ENCODE assay signal across 27 cellular contexts in genomic region chr3:38805004-38805403, GRCh38. TPM values are rescaled to one million over a fixed set of nuclear protein-coding genes. Genes with fewer than 3 reads are reported as not detected.
"Had no signal": no experiment of that assay in that cellular context is flagged by ENCODE, and none has a peak within 500 bp of the region (broad histone marks: within the 10 kb centered on the region; RNA-seq: fewer than 3 reads in every experiment).

No MANE protein-coding gene starts in this region.

- H3K9me3 ChIP-seq: left lung, lower lobe of right lung, pancreas, prostate gland, sigmoid colon, spleen, testis, thyroid gland, transverse colon, upper lobe of left lung, vagina had no signal

- H3K9me3 Mint-ChIP-seq: nephron, neural crest cell had no signal

- H3K4me1 ChIP-seq: left lung, lower lobe of right lung, pancreas, prostate gland, sigmoid colon, spleen, testis, thyroid gland, transverse colon, upper lobe of left lung, vagina had no signal

- H3K4me1 Mint-ChIP-seq: naive thymus-derived CD8-positive, alpha-beta T cell; nephron; neural crest cell; stimulated activated memory B cell treated with anti-CD40 and anti-IgM and Interleukin-4, amounts not matched to agents 10 μg/mL and 1 μg/mL and 100 μg/mL, for 72 hours; stimulated activated naive CD8-positive, alpha-beta T cell treated with anti-CD3 and anti-CD28 coated beads, Interleukin-15, amount 100 ng/mL, for 72 hours had no signal

- H3K4me3 Mint-ChIP-seq: naive thymus-derived CD8-positive, alpha-beta T cell; nephron; neural crest cell; stimulated activated memory B cell treated with anti-CD40 and anti-IgM and Interleukin-4, amounts not matched to agents 10 μg/mL and 1 μg/mL and 100 μg/mL, for 72 hours; stimulated activated naive CD8-positive, alpha-beta T cell treated with anti-CD3 and anti-CD28 coated beads, Interleukin-15, amount 100 ng/mL, for 72 hours had no signal

- H3K36me3 Mint-ChIP-seq: naive thymus-derived CD8-positive, alpha-beta T cell; stimulated activated memory B cell treated with anti-CD40 and anti-IgM and Interleukin-4, amounts not matched to agents 10 μg/mL and 1 μg/mL and 100 μg/mL, for 72 hours had no signal

- H3K27ac ChIP-seq: left lung, lower lobe of right lung, pancreas, prostate gland, sigmoid colon, spleen, testis, thyroid gland, transverse colon, upper lobe of left lung, vagina had no signal

- H3K27me3 Mint-ChIP-seq: stimulated activated memory B cell treated with anti-CD40 and anti-IgM and Interleukin-4, amounts not matched to agents 10 μg/mL and 1 μg/mL and 100 μg/mL, for 72 hours had no signal

- ATAC-seq: naive thymus-derived CD8-positive, alpha-beta T cell; stimulated activated memory B cell treated with anti-CD40 and anti-IgM and Interleukin-4, amounts not matched to agents 10 μg/mL and 1 μg/mL and 100 μg/mL, for 72 hours had no signal

- H3K27ac Mint-ChIP-seq: nephron; stimulated activated memory B cell treated with anti-CD40 and anti-IgM and Interleukin-4, amounts not matched to agents 10 μg/mL and 1 μg/mL and 100 μg/mL, for 72 hours; stimulated activated naive CD8-positive, alpha-beta T cell treated with anti-CD3 and anti-CD28 coated beads, Interleukin-15, amount 100 ng/mL, for 72 hours had no signal

- H3K4me3 ChIP-seq: left lung, lower lobe of right lung, pancreas, prostate gland, sigmoid colon, spleen, testis, thyroid gland, transverse colon, upper lobe of left lung, vagina had no signal

- FAIRE-seq: pancreas, small intestine had no signal

- DNase-seq: hippocampal formation; left lung; lower lobe of right lung; posterior cingulate gyrus; sigmoid colon; spleen; stimulated activated naive CD4-positive, alpha-beta T cell treated with Interleukin-2 at 50 U/mL for 16 hours; upper lobe of left lung had no signal

RNA-seq across cellular contexts. Expression of gene SCN10A, which starts 11.0 kb away (rescaled TPM):
- total RNA-seq: left colon; left lung; lower lobe of right lung; mammary epithelial cell; mucosa of gallbladder; naive thymus-derived CD8-positive, alpha-beta T cell; neural crest cell; osteoblast; pancreas; prostate gland; sigmoid colon; thyroid gland; transverse colon; upper lobe of left lung; urinary bladder; vagina had no signal
- polyA plus RNA-seq: keratinocyte; liver; mammary epithelial cell; naive thymus-derived CD8-positive, alpha-beta T cell; pancreas; sigmoid colon; small intestine; urinary bladder had no signal
